In the genomic region with DNA sequence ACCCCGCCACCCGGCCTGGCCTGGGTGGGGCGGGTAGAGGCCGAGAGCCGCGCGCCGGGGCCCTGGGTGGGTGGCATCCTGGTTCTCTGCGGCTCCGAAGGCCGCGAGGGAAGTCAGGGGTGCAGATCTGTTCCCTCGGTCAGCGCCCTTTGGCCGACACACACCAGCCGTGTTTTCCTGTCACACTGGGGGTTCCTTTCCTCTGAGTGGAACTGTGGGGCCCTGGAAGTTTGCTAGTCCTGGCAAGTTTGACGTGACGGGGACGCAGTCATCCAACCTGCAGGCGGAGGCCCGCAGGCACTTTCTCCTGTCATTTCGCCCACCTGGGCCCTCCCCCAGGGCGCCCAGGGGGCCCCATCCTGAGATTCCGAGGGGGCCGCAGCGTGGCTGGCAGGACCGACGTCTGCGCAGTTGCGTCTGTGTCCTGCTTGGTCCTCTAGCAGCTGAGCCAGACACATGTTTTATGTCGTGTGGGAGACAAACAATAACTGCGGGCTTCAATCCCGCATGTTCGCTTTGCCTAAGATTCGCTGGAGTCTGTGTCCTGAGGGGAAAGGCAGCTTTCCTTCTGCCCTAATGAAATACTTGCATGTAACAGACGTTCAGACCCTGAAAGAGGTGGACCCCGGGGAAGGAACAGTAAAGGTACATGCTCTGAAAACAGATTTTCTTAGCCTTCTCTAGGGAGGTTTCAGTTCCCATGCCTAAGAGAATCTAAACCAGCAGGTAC, we compare ENCODE assay signal across 18 cellular contexts. TPM values are rescaled to one million over a fixed set of nuclear protein-coding genes. Genes with fewer than 3 reads are reported as not detected.
DNase-seq lines count a peak whose midpoint lies in the region; ATAC-seq and TF ChIP-seq lines count a peak whose summit lies in the region.
"Had no signal": no experiment of that assay in that cellular context is flagged by ENCODE, and none has a peak within 500 bp of the region (broad histone marks: within the 10 kb centered on the region; RNA-seq: fewer than 3 reads in every experiment).

No MANE protein-coding gene starts in this region.

- peaks cover 0 to 24% (median 18%) of the 10 kb centered on the region in 5 donors for H3K4me1 ChIP-seq in subcutaneous abdominal adipose tissue (ENCODE audit: control insufficient read depth in 5 of 5, insufficient read depth in 5 of 5, low read length in 5 of 5)

- no peaks in the 10 kb centered on the region for H3K9me3 Mint-ChIP-seq in WTC11
- H3K9me3 Mint-ChIP-seq: activated naive CD8-positive, alpha-beta T cell treated with anti-CD3 and anti-CD28 coated beads, Interleukin-2, amount 50 U/mL, for 24 hours; activated T-helper 1 cell treated with anti-CD3 and anti-CD28 coated beads, Interleukin-12 subunit alpha, Interleukin-12 subunit beta, Interleukin-2, Interleukin-4 antibody, amounts not matched to agents 30 ng/mL and 10 ng/mL and 1 ng/mL, durations not matched to agents 14 hours and 24 hours and 36 hours; natural killer cell treated with Interleukin-12 subunit alpha and Interleukin-12 subunit beta and Interleukin-15 and Interleukin-18, amount 100 ng/mL, for 72 hours had no signal

- POLR2A ChIA-PET in WTC11 (lab: Charles Lee): no interaction called here

- no peak for TF ChIP-seq CTCF in HL-60 (IDR thresholded peaks at IDR 0.05; ENCODE audit: insufficient read depth, low read length)
- TF ChIP-seq CTCF in WTC11 (IDR thresholded peaks at IDR 0.05): no peak

- H3K4me3 ChIP-seq in HL-60 (replicated peaks; ENCODE audit: insufficient read depth, low read length): peak overlapping the region; percentile 32
- H3K4me3 ChIP-seq in subcutaneous abdominal adipose tissue (ENCODE audit: low read depth in 1 of 5, low read length in 5 of 5): peak overlapping the region in 3 of 5 donors; percentile 16 to 51 (median 47)
- H3K4me3 ChIP-seq: lung had no signal

- ATAC-seq in WTC11: no peak
- ATAC-seq in GM18861 (IDR thresholded peaks at IDR 0.05; ENCODE audit: unreplicated experiment): no peak
- ATAC-seq in GM19328 (IDR thresholded peaks at IDR 0.05; ENCODE audit: unreplicated experiment): no peak
- ATAC-seq: activated CD8-positive, alpha-beta T cell treated with anti-CD3 and anti-CD28 coated beads for 36 hours; activated naive CD8-positive, alpha-beta T cell treated with anti-CD3 and anti-CD28 coated beads, Interleukin-2, amount 50 U/mL, for 24 hours had no signal

- H3K27me3 Mint-ChIP-seq in WTC11 (ENCODE audit: low read depth): peaks cover 80% of the 10 kb centered on the region

- H3K9ac ChIP-seq in subcutaneous abdominal adipose tissue (ENCODE audit: low read length in 5 of 5): peak overlapping the region in 1 of 5 donors; percentile 11

- H3K4me3 Mint-ChIP-seq in WTC11: peak overlapping the region; percentile 66
- H3K4me3 Mint-ChIP-seq: activated CD8-positive, alpha-beta T cell treated with anti-CD3 and anti-CD28 coated beads for 36 hours; activated naive CD8-positive, alpha-beta T cell treated with anti-CD3 and anti-CD28 coated beads, Interleukin-2, amount 50 U/mL, for 24 hours; activated T-helper 1 cell treated with anti-CD3 and anti-CD28 coated beads, Interleukin-12 subunit alpha, Interleukin-12 subunit beta, Interleukin-2, Interleukin-4 antibody, amounts not matched to agents 30 ng/mL and 10 ng/mL and 1 ng/mL, durations not matched to agents 14 hours and 24 hours and 36 hours; B cell; natural killer cell treated with Interleukin-12 subunit alpha and Interleukin-12 subunit beta and Interleukin-15 and Interleukin-18, amount 100 ng/mL, for 72 hours had no signal

- H3K27ac ChIP-seq in HL-60 (replicated peaks): no peak overlapping the region
- no peak overlapping the region for H3K27ac ChIP-seq in subcutaneous abdominal adipose tissue (ENCODE audit: low read depth, low read length)
- H3K27ac ChIP-seq: WERI-Rb-1 had no signal

- no peak for DNase-seq in HL-60 (ENCODE audit: low read depth in 1 of 2, low spot score in 1 of 2)
- DNase-seq in WTC11 (ENCODE audit: low spot score): peak; percentile 39
- peak; percentile 50 for DNase-seq in left kidney (ENCODE audit: low read depth, low spot score)
- DNase-seq in C1 segment of cervical spinal cord (lab: John Stamatoyannopoulos, UW): no peak
- DNase-seq: activated CD8-positive, alpha-beta T cell treated with anti-CD3 and anti-CD28 coated beads for 36 hours; activated naive CD8-positive, alpha-beta T cell treated with anti-CD3 and anti-CD28 coated beads, Interleukin-2, amount 50 U/mL, for 24 hours; caudate nucleus; KBM-7; NCI-H526 treated with DMSO at 0.1 percent for 48 hours; WERI-Rb-1 had no signal

- CTCF ChIA-PET in WTC11 (lab: Charles Lee): interaction anchor here (1.0 to 1.8 kb wide), 3 partner anchors 38 to 70 kb away, joined by 4 to 9 read pairs (median 7); no protein-coding TSS in a partner anchor

- no peaks in the 10 kb centered on the region for H3K36me3 Mint-ChIP-seq in WTC11
- H3K36me3 Mint-ChIP-seq: natural killer cell treated with Interleukin-12 subunit alpha and Interleukin-12 subunit beta and Interleukin-15 and Interleukin-18, amount 100 ng/mL, for 72 hours had no signal

- H3K27me3 ChIP-seq in HL-60 (ENCODE audit: insufficient read depth, poor library complexity, severe bottlenecking): peaks cover 64% of the 10 kb centered on the region
- H3K27me3 ChIP-seq in subcutaneous abdominal adipose tissue (ENCODE audit: control insufficient read depth in 5 of 5, insufficient read depth in 4 of 5, low read length in 5 of 5): peaks cover 29 to 57% (median 34%) of the 10 kb centered on the region in 5 donors

- H3K9me3 ChIP-seq in subcutaneous abdominal adipose tissue (ENCODE audit: control insufficient read depth in 5 of 5, low read length in 5 of 5): peaks cover 0 to 7% (median 0%) of the 10 kb centered on the region in 5 donors

- no peaks in the 10 kb centered on the region for H3K36me3 ChIP-seq in subcutaneous abdominal adipose tissue (ENCODE audit: control insufficient read depth in 5 of 5, insufficient read depth in 5 of 5, low read length in 5 of 5)
- H3K36me3 ChIP-seq: WERI-Rb-1 had no signal

- H3K27ac Mint-ChIP-seq in WTC11: no peak overlapping the region
- H3K27ac Mint-ChIP-seq: activated CD8-positive, alpha-beta T cell treated with anti-CD3 and anti-CD28 coated beads for 36 hours; activated naive CD8-positive, alpha-beta T cell treated with anti-CD3 and anti-CD28 coated beads, Interleukin-2, amount 50 U/mL, for 24 hours; activated T-helper 1 cell treated with anti-CD3 and anti-CD28 coated beads, Interleukin-12 subunit alpha, Interleukin-12 subunit beta, Interleukin-2, Interleukin-4 antibody, amounts not matched to agents 30 ng/mL and 10 ng/mL and 1 ng/mL, durations not matched to agents 14 hours and 24 hours and 36 hours; B cell; natural killer cell treated with Interleukin-12 subunit alpha and Interleukin-12 subunit beta and Interleukin-15 and Interleukin-18, amount 100 ng/mL, for 72 hours had no signal

- peaks cover 16% of the 10 kb centered on the region for H3K4me1 Mint-ChIP-seq in WTC11

TF ChIP-seq in WTC11, 78 proteins besides CTCF, POLR2A, EP300 and RAD21 (continues in another document):
- no peak for TF ChIP-seq FOXP1 (CRISPR knock-in tag; IDR thresholded peaks at IDR 0.05; ENCODE audit: borderline replicate concordance)
- TF ChIP-seq PRRX2 (CRISPR knock-in tag; IDR thresholded peaks at IDR 0.05): no peak
- TF ChIP-seq, protein P1, sequence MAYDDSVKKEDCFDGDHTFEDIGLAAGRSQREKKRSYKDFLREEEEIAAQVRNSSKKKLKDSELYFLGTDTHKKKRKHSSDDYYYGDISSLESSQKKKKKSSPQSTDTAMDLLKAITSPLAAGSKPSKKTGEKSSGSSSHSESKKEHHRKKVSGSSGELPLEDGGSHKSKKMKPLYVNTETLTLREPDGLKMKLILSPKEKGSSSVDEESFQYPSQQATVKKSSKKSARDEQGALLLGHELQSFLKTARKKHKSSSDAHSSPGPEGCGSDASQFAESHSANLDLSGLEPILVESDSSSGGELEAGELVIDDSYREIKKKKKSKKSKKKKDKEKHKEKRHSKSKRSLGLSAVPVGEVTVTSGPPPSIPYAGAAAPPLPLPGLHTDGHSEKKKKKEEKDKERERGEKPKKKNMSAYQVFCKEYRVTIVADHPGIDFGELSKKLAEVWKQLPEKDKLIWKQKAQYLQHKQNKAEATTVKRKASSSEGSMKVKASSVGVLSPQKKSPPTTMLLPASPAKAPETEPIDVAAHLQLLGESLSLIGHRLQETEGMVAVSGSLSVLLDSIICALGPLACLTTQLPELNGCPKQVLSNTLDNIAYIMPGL (CRISPR knock-in tag; IDR thresholded peaks at IDR 0.05): no peak
- TF ChIP-seq ZNF138 (CRISPR knock-in tag; conservative IDR thresholded peaks at IDR 0.05): no peak
- TF ChIP-seq ZNF396 (CRISPR knock-in tag; IDR thresholded peaks at IDR 0.05; ENCODE audit: borderline replicate concordance): no peak
- TF ChIP-seq, protein P2, sequence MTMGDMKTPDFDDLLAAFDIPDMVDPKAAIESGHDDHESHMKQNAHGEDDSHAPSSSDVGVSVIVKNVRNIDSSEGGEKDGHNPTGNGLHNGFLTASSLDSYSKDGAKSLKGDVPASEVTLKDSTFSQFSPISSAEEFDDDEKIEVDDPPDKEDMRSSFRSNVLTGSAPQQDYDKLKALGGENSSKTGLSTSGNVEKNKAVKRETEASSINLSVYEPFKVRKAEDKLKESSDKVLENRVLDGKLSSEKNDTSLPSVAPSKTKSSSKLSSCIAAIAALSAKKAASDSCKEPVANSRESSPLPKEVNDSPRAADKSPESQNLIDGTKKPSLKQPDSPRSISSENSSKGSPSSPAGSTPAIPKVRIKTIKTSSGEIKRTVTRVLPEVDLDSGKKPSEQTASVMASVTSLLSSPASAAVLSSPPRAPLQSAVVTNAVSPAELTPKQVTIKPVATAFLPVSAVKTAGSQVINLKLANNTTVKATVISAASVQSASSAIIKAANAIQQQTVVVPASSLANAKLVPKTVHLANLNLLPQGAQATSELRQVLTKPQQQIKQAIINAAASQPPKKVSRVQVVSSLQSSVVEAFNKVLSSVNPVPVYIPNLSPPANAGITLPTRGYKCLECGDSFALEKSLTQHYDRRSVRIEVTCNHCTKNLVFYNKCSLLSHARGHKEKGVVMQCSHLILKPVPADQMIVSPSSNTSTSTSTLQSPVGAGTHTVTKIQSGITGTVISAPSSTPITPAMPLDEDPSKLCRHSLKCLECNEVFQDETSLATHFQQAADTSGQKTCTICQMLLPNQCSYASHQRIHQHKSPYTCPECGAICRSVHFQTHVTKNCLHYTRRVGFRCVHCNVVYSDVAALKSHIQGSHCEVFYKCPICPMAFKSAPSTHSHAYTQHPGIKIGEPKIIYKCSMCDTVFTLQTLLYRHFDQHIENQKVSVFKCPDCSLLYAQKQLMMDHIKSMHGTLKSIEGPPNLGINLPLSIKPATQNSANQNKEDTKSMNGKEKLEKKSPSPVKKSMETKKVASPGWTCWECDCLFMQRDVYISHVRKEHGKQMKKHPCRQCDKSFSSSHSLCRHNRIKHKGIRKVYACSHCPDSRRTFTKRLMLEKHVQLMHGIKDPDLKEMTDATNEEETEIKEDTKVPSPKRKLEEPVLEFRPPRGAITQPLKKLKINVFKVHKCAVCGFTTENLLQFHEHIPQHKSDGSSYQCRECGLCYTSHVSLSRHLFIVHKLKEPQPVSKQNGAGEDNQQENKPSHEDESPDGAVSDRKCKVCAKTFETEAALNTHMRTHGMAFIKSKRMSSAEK (CRISPR knock-in tag; IDR thresholded peaks at IDR 0.05; ENCODE audit: borderline replicate concordance): no peak

RNA-seq across cellular contexts. Expression of a gene that starts 1.5 kb away (rescaled TPM):
- total RNA-seq in WTC11 (2021): 0.07 to 0.09 TPM (median 0.07 TPM) in 3 replicates
- total RNA-seq: activated CD8-positive, alpha-beta T cell treated with anti-CD3 and anti-CD28 coated beads for 36 hours; activated T-helper 1 cell treated with anti-CD3 and anti-CD28 coated beads, Interleukin-12 subunit alpha, Interleukin-12 subunit beta, Interleukin-2, Interleukin-4 antibody, amounts not matched to agents 30 ng/mL and 10 ng/mL and 1 ng/mL, durations not matched to agents 14 hours and 24 hours and 36 hours; B cell; natural killer cell treated with Interleukin-12 subunit alpha and Interleukin-12 subunit beta and Interleukin-15 and Interleukin-18, amount 100 ng/mL, for 72 hours; subcutaneous adipose tissue had no signal

Comparison
In these comparisons a context has a peak if more than half of its experiments do, and no peak if none do; other contexts are left out.
1. DNase-seq: peak in WTC11 (single experiment) and left kidney (single experiment); none in HL-60 (0 of 2) and C1 segment of cervical spinal cord (0 of 14).